In the genomic region with DNA sequence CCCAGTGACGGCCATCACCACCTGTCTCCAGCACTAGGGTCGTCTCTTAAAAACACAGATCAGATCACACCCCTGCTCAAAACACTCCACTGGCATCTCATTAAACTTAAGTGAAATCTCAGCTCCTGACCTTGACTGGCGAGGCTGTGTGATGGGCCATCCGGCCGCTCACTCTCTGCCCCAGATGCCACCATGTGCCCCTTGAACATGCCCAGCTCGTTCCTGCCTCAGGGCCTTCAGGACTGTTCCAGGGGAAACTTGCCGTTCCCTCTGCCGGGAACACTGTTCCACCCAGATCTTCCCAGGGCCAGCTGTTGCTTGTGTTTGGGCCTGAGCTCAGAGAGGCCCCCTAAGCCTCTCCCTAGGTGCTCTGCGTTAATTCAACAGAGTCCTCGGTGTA, we compare ENCODE assay signal across 18 cellular contexts. TPM values are rescaled to one million over a fixed set of nuclear protein-coding genes. Genes with fewer than 3 reads are reported as not detected.
A peak's percentile ranks its signal among the peaks of the same experiment; 100 is the strongest.
DNase-seq lines count a peak whose midpoint lies in the region; ATAC-seq and TF ChIP-seq lines count a peak whose summit lies in the region.
"Had no signal": no experiment of that assay in that cellular context is flagged by ENCODE, and none has a peak within 500 bp of the region (broad histone marks: within the 10 kb centered on the region; RNA-seq: fewer than 3 reads in every experiment).

No MANE protein-coding gene starts in this region.

- H3K4me2 ChIP-seq in osteoblast (ENCODE audit: insufficient read depth, low read length) (no peak overlapping the region), PC-9 (no peak overlapping the region)
- H3K4me2 ChIP-seq: BLaER1 had no signal

- TF ChIP-seq CTCF in HEK293 (tag by site-specific recombination; IDR thresholded peaks at IDR 0.05) (no peak), lower lobe of right lung (IDR thresholded peaks at IDR 0.05) (no peak), osteoblast (IDR thresholded peaks at IDR 0.05; ENCODE audit: extremely low read depth, low read depth, low read length) (no peak), PC-9 (conservative IDR thresholded peaks at IDR 0.05) (no peak)

- H3K27me3 ChIP-seq in lower lobe of right lung (ENCODE audit: low read depth), result no peaks in the 10 kb centered on the region
- no peaks in the 10 kb centered on the region for H3K27me3 ChIP-seq in osteoblast (ENCODE audit: insufficient read depth, low read length)
- H3K27me3 ChIP-seq in PC-9 (ENCODE audit: insufficient read depth, low read depth), result no peaks in the 10 kb centered on the region
- H3K27me3 ChIP-seq: BLaER1 had no signal

- H3K9me3 ChIP-seq in HEK293 (ENCODE audit: control insufficient read depth, insufficient read depth, low read depth, low read length) (no peaks in the 10 kb centered on the region), lower lobe of right lung (no peaks in the 10 kb centered on the region), osteoblast (ENCODE audit: low read depth, low read length) (no peaks in the 10 kb centered on the region), PC-9 (ENCODE audit: insufficient read depth, low read depth) (no peaks in the 10 kb centered on the region)
- H3K9me3 ChIP-seq: Caco-2, HAP-1 had no signal

- ATAC-seq in Right ventricle myocardium inferior (no peak), left ventricle myocardium superior (no peak), lower lobe of right lung (no peak)
- ATAC-seq: CD8-positive, alpha-beta T cell had no signal

- H3K27ac ChIP-seq in HEK293 (ENCODE audit: extremely low read depth, low read depth, low read length), result no peak overlapping the region
- no peak overlapping the region for H3K27ac ChIP-seq in lower lobe of right lung
- no peak overlapping the region for H3K27ac ChIP-seq in osteoblast (ENCODE audit: low read depth, low read length)
- H3K27ac ChIP-seq in PC-9, result no peak overlapping the region
- H3K27ac ChIP-seq: 22Rv1, BLaER1, C4-2B had no signal

- no peaks in the 10 kb centered on the region for H3K4me1 ChIP-seq in HEK293 (ENCODE audit: control insufficient read depth, insufficient read depth, low read length)
- H3K4me1 ChIP-seq in lower lobe of right lung, result no peaks in the 10 kb centered on the region
- H3K4me1 ChIP-seq in osteoblast (ENCODE audit: insufficient read depth, low read length), result no peaks in the 10 kb centered on the region
- no peaks in the 10 kb centered on the region for H3K4me1 ChIP-seq in PC-9 (replicated peaks; ENCODE audit: insufficient read depth)
- H3K4me1 ChIP-seq: Caco-2, HAP-1 had no signal

- no peaks in the 10 kb centered on the region for H3K36me3 ChIP-seq in HEK293 (ENCODE audit: control insufficient read depth in 2 of 2, insufficient read depth in 1 of 2, low read length in 2 of 2)
- peaks cover 2% of the 10 kb centered on the region for H3K36me3 ChIP-seq in lower lobe of right lung
- no peaks in the 10 kb centered on the region for H3K36me3 ChIP-seq in osteoblast (ENCODE audit: insufficient read depth, low read length)
- H3K36me3 ChIP-seq in PC-9 (ENCODE audit: low read depth), result no peaks in the 10 kb centered on the region
- H3K36me3 ChIP-seq: HAP-1 had no signal

- H4K20me1 ChIP-seq in osteoblast (ENCODE audit: insufficient read depth, low read length) (no peaks in the 10 kb centered on the region), PC-9 (ENCODE audit: insufficient read depth) (no peaks in the 10 kb centered on the region)

- no peak overlapping the region for H2AFZ ChIP-seq in osteoblast (ENCODE audit: low read length)
- no peak overlapping the region for H2AFZ ChIP-seq in PC-9

- H3K79me2 ChIP-seq in osteoblast (ENCODE audit: insufficient read depth, low read length), result no peaks in the 10 kb centered on the region
- H3K79me2 ChIP-seq in PC-9 (ENCODE audit: low read depth), result no peaks in the 10 kb centered on the region

- POLR2A ChIA-PET in HEK293 (lab: Yijun Ruan, JAX), result interaction anchor here (0.7 to 1.3 kb wide), 2 partner anchors 21 to 218 kb away, joined by 3 read pairs; no protein-coding TSS in a partner anchor
- POLR2A ChIA-PET in PC-9 (lab: Charles Lee; ENCODE audit: unreplicated experiment), result no interaction called here

- H3K9me2 ChIP-seq in PC-9 (ENCODE audit: insufficient read depth), result no peaks in the 10 kb centered on the region

- BruUV-seq in PC-9 (replicated peaks; lab: Mats Ljungman, UMichigan), result no TSS peak

- H3K4me3 ChIP-seq in HEK293 (ENCODE audit: low read depth, low read length) (no peak overlapping the region), lower lobe of right lung (no peak overlapping the region), osteoblast (ENCODE audit: insufficient read depth, low read length) (no peak overlapping the region), PC-9 (no peak overlapping the region)
- H3K4me3 ChIP-seq: BLaER1, HAP-1 had no signal

- CTCF ChIA-PET in HEK293 (lab: Yijun Ruan, JAX) (interaction anchor here (0.5 kb wide), 3 partner anchors 46 to 107 kb away, joined by 3 to 4 read pairs (median 3); no protein-coding TSS in a partner anchor), PC-9 (lab: Charles Lee) (no interaction called here)

- intact Hi-C loops in Right ventricle myocardium inferior (cut with DNase I), result no loop called here
- intact Hi-C loops in left ventricle myocardium superior (cut with micrococcal nuclease), result no loop called here
- intact Hi-C loops in lower lobe of right lung (cut with DNase I), result no loop called here
- intact Hi-C loops in PC-9 (cut with micrococcal nuclease; ENCODE audit: unreplicated experiment), result no loop called here

- DNase-seq in Right ventricle myocardium inferior (ENCODE audit: missing footprints), result peak; percentile 28
- DNase-seq in left ventricle myocardium superior, result no peak
- DNase-seq in lower lobe of right lung, result peak; percentile 14
- peak; percentile 18 for DNase-seq in osteoblast (ENCODE audit: insufficient read length, low spot score, missing footprints)
- no peak for DNase-seq in anterior cingulate cortex (lab: John Stamatoyannopoulos, UW)
- DNase-seq in foreskin melanocyte, result no peak
- DNase-seq in PC-9, result no peak
- DNase-seq: Caco-2; CD4-positive, CD25-positive, alpha-beta regulatory T cell; CD8-positive, alpha-beta T cell; DMS153; DND-41; GOT3 had no signal

- no peaks in the 10 kb centered on the region for H3F3A ChIP-seq in PC-9 (ENCODE audit: insufficient read depth, low read depth)

TF ChIP-seq in HEK293, 187 proteins besides CTCF, POLR2A, EP300 and RAD21:
- TF ChIP-seq ZNF76 (tag by site-specific recombination; IDR thresholded peaks at IDR 0.05; ENCODE audit: borderline replicate concordance, low read depth) (no peak), SCRT2 (tag by site-specific recombination; IDR thresholded peaks at IDR 0.05) (peak; percentile 45; the same call in 1 of the 2 replicates), ZNF366 (tag by site-specific recombination; conservative IDR thresholded peaks at IDR 0.05) (no peak)
- TF ChIP-seq, protein P1, sequence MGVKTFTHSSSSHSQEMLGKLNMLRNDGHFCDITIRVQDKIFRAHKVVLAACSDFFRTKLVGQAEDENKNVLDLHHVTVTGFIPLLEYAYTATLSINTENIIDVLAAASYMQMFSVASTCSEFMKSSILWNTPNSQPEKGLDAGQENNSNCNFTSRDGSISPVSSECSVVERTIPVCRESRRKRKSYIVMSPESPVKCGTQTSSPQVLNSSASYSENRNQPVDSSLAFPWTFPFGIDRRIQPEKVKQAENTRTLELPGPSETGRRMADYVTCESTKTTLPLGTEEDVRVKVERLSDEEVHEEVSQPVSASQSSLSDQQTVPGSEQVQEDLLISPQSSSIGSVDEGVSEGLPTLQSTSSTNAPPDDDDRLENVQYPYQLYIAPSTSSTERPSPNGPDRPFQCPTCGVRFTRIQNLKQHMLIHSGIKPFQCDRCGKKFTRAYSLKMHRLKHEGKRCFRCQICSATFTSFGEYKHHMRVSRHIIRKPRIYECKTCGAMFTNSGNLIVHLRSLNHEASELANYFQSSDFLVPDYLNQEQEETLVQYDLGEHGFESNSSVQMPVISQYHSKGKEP (tag by site-specific recombination; IDR thresholded peaks at IDR 0.05), result no peak
- TF ChIP-seq, protein P2, sequence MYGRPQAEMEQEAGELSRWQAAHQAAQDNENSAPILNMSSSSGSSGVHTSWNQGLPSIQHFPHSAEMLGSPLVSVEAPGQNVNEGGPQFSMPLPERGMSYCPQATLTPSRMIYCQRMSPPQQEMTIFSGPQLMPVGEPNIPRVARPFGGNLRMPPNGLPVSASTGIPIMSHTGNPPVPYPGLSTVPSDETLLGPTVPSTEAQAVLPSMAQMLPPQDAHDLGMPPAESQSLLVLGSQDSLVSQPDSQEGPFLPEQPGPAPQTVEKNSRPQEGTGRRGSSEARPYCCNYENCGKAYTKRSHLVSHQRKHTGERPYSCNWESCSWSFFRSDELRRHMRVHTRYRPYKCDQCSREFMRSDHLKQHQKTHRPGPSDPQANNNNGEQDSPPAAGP (tag by site-specific recombination; IDR thresholded peaks at IDR 0.05), result no peak

RNA-seq across cellular contexts. Expression of a gene that starts 39.4 kb away (rescaled TPM):
- 3.6 TPM for total RNA-seq in Right ventricle myocardium inferior
- 3.8 TPM for total RNA-seq in left ventricle myocardium superior
- total RNA-seq in lower lobe of right lung, result 38.7 TPM
- total RNA-seq in osteoblast, result 2.9 and 3.2 TPM in 2 replicates
- 26.0 and 29.4 TPM in 2 replicates for total RNA-seq in PC-9 (2021)

Comparison
In these comparisons a context has a peak if more than half of its experiments do, and no peak if none do; other contexts are left out.
1. DNase-seq: peak in Right ventricle myocardium inferior (single experiment), lower lobe of right lung (single experiment) and osteoblast (single experiment); none in left ventricle myocardium superior (single experiment), anterior cingulate cortex (0 of 58), foreskin melanocyte (single experiment) and PC-9 (0 of 2).